ENCODE assay signal across 8 cellular contexts in genomic region chr11:123653405-123653996, GRCh38. TPM values are rescaled to one million over a fixed set of nuclear protein-coding genes. Genes with fewer than 3 reads are reported as not detected.
A peak's percentile ranks its signal among the peaks of the same experiment; 100 is the strongest.
DNase-seq lines count a peak whose midpoint lies in the region; TF ChIP-seq lines count a peak whose summit lies in the region.

No MANE protein-coding gene starts in this region.

- H3K9me3 Mint-ChIP-seq in glutamatergic neuron (ENCODE audit: unreplicated experiment), result peaks cover 8% of the 10 kb centered on the region

- peak overlapping the region in 2 of 3 donors; percentile 77 to 84 for H3K9ac ChIP-seq in skeletal muscle tissue (ENCODE audit: low read depth in 1 of 3, low read length in 3 of 3)

- H3K4me3 Mint-ChIP-seq in glutamatergic neuron (ENCODE audit: unreplicated experiment), result peak overlapping the region; percentile 96

- TF ChIP-seq CTCF in glutamatergic neuron (IDR thresholded peaks at IDR 0.05; ENCODE audit: partially characterized antibody, unreplicated experiment) (peak; percentile 14), GM13977 (IDR thresholded peaks at IDR 0.05; ENCODE audit: extremely low read depth, insufficient read depth, missing control alignments) (no peak)

- H3K36me3 ChIP-seq in skeletal muscle tissue (ENCODE audit: control insufficient read depth in 3 of 3, insufficient read depth in 3 of 3, low read length in 3 of 3), result no peaks in the 10 kb centered on the region

- peak; percentile 29 to 52 for DNase-seq in SHP77 (lab: John Stamatoyannopoulos, UW)
- DNase-seq in SHP77 treated with DMSO at 0.1 percent for 48 hours (lab: John Stamatoyannopoulos, UW), result no peak
- DNase-seq in SK-MEL-5 (ENCODE audit: low read depth, low spot score), result peak; percentile 28
- DNase-seq in glutamatergic neuron, result peak; percentile 59
- no peak for DNase-seq in stimulated activated CD4-positive, alpha-beta T cell treated with anti-CD3 and anti-CD28 coated beads, Interleukin-4, amount 100 ng/mL, for 1 hour
- no peak for DNase-seq in NCI-H1436 treated with DMSO at 0.1 percent for 48 hours (lab: John Stamatoyannopoulos, UW)
- no peak for DNase-seq in GM13977 (ENCODE audit: low spot score)

- peak overlapping the region; percentile 95 for H3K27ac Mint-ChIP-seq in glutamatergic neuron (ENCODE audit: unreplicated experiment)

- H3K4me3 ChIP-seq in skeletal muscle tissue (ENCODE audit: low read length in 3 of 3), result peak overlapping the region; percentile 75 to 82 (median 81)

- H3K4me1 Mint-ChIP-seq in glutamatergic neuron (ENCODE audit: low read depth, unreplicated experiment), result peaks cover 25% of the 10 kb centered on the region

- H3K36me3 Mint-ChIP-seq in glutamatergic neuron (ENCODE audit: unreplicated experiment), result no peaks in the 10 kb centered on the region

- no peaks in the 10 kb centered on the region for H3K9me3 ChIP-seq in skeletal muscle tissue (ENCODE audit: control insufficient read depth in 3 of 3, low read length in 3 of 3)

- H3K4me1 ChIP-seq in skeletal muscle tissue (ENCODE audit: control insufficient read depth in 3 of 3, insufficient read depth in 3 of 3, low read length in 3 of 3), result peaks cover 21 to 37% (median 25%) of the 10 kb centered on the region in 3 donors

- no peak overlapping the region for H3K27ac ChIP-seq in skeletal muscle tissue (ENCODE audit: low read depth, low read length)

- in situ Hi-C loops in SK-MEL-5 (cut with HindIII; ENCODE audit: low pct_unique_long_range_greater_than_20kb, low sequenced_read_pairs), result loop anchor here (10.0 kb wide), 1 partner anchor 61 kb away; no protein-coding TSS in a partner anchor
- in situ Hi-C loops in GM13977 (cut with MboI; ENCODE audit: low pct_unique_long_range_greater_than_20kb, low sequenced_read_pairs, unreplicated experiment), result no loop called here

- no peaks in the 10 kb centered on the region for H3K27me3 ChIP-seq in skeletal muscle tissue (ENCODE audit: control insufficient read depth in 3 of 3, insufficient read depth in 3 of 3, low read length in 3 of 3)

- H3K27me3 Mint-ChIP-seq in glutamatergic neuron (ENCODE audit: unreplicated experiment), result peaks cover 6% of the 10 kb centered on the region

RNA-seq across cellular contexts. Expression of gene SCN3B, which starts 0.9 kb away (rescaled TPM):
- total RNA-seq in SK-MEL-5 (2014; rRNA removed; shearing (Covaris generic)), result 0.08 and 0.11 TPM in 2 replicates
- 0.04 and 0.08 TPM in 2 replicates for polyA plus RNA-seq in SK-MEL-5 (2015; cell fraction: cytosol; rRNA removed)
- polyA plus RNA-seq in SK-MEL-5 (2015; cell fraction: nucleus; rRNA removed), result 0.52 TPM in 1 of 2 replicates, not detected in the other
- total RNA-seq in glutamatergic neuron (ENCODE audit: unreplicated experiment) (118 TPM), skeletal muscle tissue (8.9 TPM)

Comparison
In these comparisons a context has a peak if more than half of its experiments do, and no peak if none do; other contexts are left out.
1. DNase-seq: peak in SHP77 (2 of 2), SK-MEL-5 (single experiment) and glutamatergic neuron (single experiment); none in SHP77 treated with DMSO at 0.1 percent for 48 hours (single experiment), stimulated activated CD4-positive, alpha-beta T cell treated with anti-CD3 and anti-CD28 coated beads, Interleukin-4, amount 100 ng/mL, for 1 hour (single experiment), NCI-H1436 treated with DMSO at 0.1 percent for 48 hours (single experiment) and GM13977 (single experiment).
2. RNA of gene SCN3B, which starts 0.9 kb away (total RNA-seq): 118 TPM in glutamatergic neuron (single experiment); 8.9 TPM in skeletal muscle tissue (single experiment) and 0.08 to 0.11 TPM in SK-MEL-5; every median in the first group is over 10 times any median in the second.